ENCODE assay signal across 16 cellular contexts in the genomic region with DNA sequence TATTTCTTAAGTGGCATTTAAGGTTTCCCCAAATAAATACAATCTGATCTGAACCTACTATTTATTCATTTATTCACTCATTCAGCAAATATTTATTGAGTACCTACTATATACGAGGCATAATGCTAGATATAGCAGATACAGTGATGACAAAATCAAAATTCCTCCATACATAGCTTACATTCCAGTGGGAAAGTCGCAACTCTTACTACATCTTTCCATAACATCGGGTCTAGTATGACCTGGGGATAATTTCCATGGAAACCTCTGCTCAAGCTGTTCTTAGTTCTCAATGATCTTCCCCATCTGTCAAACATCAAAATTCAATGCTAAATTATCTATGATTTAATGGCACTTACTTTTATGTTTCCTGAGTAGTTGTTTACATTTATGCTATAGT.
"Had no signal": no experiment of that assay in that cellular context is flagged by ENCODE, and none has a peak within 500 bp of the region (broad histone marks: within the 10 kb centered on the region; RNA-seq: fewer than 3 reads in every experiment).

No MANE protein-coding gene starts in this region.

- H3K9me3 ChIP-seq: sigmoid colon, suprapubic skin, upper lobe of right lung had no signal

- H3K36me3 ChIP-seq: heart left ventricle, sigmoid colon, suprapubic skin, upper lobe of right lung had no signal

- H3K4me1 ChIP-seq: foreskin keratinocyte, upper lobe of right lung had no signal

- H3K4me3 ChIP-seq: heart left ventricle, sigmoid colon, suprapubic skin, upper lobe of right lung had no signal

- H3K27ac ChIP-seq: foreskin keratinocyte, heart left ventricle, sigmoid colon, suprapubic skin, upper lobe of right lung had no signal

- DNase-seq: activated CD4-positive, alpha-beta memory T cell treated with anti-CD3 and anti-CD28 coated beads, Interleukin-2, amount 10 ng/mL, durations not matched to agents 7 days and 5 days; activated CD4-positive, alpha-beta T cell treated with anti-CD3 and anti-CD28 coated beads for 1 hour; activated CD8-positive, alpha-beta memory T cell treated with anti-CD3 and anti-CD28 coated beads, Interleukin-2, amount 50 U/mL, for 4 hours; activated naive CD8-positive, alpha-beta T cell treated with anti-CD3 and anti-CD28 coated beads, Interleukin-2, amount 10 ng/mL, durations not matched to agents 7 days and 5 days; activated T-cell treated with anti-CD3 and anti-CD28 coated beads, Interleukin-2, amount 50 U/mL, for 72 hours; dermis blood vessel endothelial cell; foreskin keratinocyte; heart left ventricle; islet precursor cell; occipital lobe; sigmoid colon; stimulated activated CD4-positive, alpha-beta T cell treated with anti-CD3 and anti-CD28 coated beads, Interleukin-12 subunit alpha, Interleukin-12 subunit beta, amount 100 ng/mL, for 4 hours; stimulated activated naive CD8-positive, alpha-beta T cell treated with anti-CD3 and anti-CD28 coated beads, Interleukin-15, Interleukin-2, amounts not matched to agents 100 U/mL and 50 U/mL, for 24 hours; upper lobe of right lung had no signal

- H3K27me3 ChIP-seq: foreskin keratinocyte, heart left ventricle, sigmoid colon, suprapubic skin, upper lobe of right lung had no signal

- ATAC-seq: activated T-cell treated with anti-CD3 and anti-CD28 coated beads, Interleukin-2, amount 50 U/mL, for 72 hours; foreskin keratinocyte; heart left ventricle; left lobe of liver; stimulated activated naive CD8-positive, alpha-beta T cell treated with anti-CD3 and anti-CD28 coated beads, Interleukin-15, Interleukin-2, amounts not matched to agents 100 U/mL and 50 U/mL, for 24 hours; upper lobe of right lung had no signal
